In the genomic region with DNA sequence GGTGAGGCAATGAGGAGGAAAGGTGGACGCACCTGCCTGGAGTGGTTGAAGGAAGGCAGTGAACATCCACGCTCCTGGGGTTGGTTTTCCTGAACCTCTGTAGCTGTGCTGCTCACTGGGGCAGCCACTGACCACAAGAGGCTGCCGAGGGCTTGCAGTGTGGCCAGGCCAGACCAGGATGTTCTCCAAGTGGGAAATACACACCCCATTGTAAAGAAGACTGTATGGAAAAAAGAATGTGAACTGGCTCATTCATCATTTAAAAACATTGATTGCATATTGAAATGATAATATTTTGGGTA, we compare ENCODE assay signal across 8 cellular contexts.
A peak's percentile ranks its signal among the peaks of the same experiment; 100 is the strongest.
DNase-seq lines count a peak whose midpoint lies in the region; ATAC-seq and TF ChIP-seq lines count a peak whose summit lies in the region.

No MANE protein-coding gene starts in this region.

- POLR2A ChIA-PET in Caco-2 (lab: Charles Lee), result interaction anchor here (0.6 kb wide), 1 partner anchor 104 kb away, joined by 4 read pairs; no protein-coding TSS in a partner anchor

- no peak for ATAC-seq in GM18858 (IDR thresholded peaks at IDR 0.05; ENCODE audit: unreplicated experiment)
- ATAC-seq in HG03045 (IDR thresholded peaks at IDR 0.05; ENCODE audit: unreplicated experiment), result no peak

- H3K36me3 Mint-ChIP-seq in Caco-2 (ENCODE audit: insufficient read depth, unreplicated experiment) (peaks cover 6% of the 10 kb centered on the region), type B pancreatic cell (no peaks in the 10 kb centered on the region)
- H3K36me3 Mint-ChIP-seq in dendritic cell treated with granulocyte-macrophage colony-stimulating factor and Interleukin-4, amounts not matched to agents 40 ng/mL and 50 ng/mL, for 4 days (ENCODE audit: low read depth), result peaks cover 6% of the 10 kb centered on the region

- no peaks in the 10 kb centered on the region for H3K27me3 Mint-ChIP-seq in Caco-2 (ENCODE audit: insufficient read depth, unreplicated experiment)
- peaks cover 6% of the 10 kb centered on the region for H3K27me3 Mint-ChIP-seq in dendritic cell treated with granulocyte-macrophage colony-stimulating factor and Interleukin-4, amounts not matched to agents 40 ng/mL and 50 ng/mL, for 4 days
- H3K27me3 Mint-ChIP-seq in type B pancreatic cell, result peaks cover 9% of the 10 kb centered on the region

- no peaks in the 10 kb centered on the region for H3K36me3 ChIP-seq in Caco-2 (ENCODE audit: control insufficient read depth, insufficient read depth, low read length)

- DNase-seq in Caco-2, result peak; percentile 51 to 57
- DNase-seq in NCI-H146 treated with DMSO at 0.1 percent for 48 hours (lab: John Stamatoyannopoulos, UW; ENCODE audit: unreplicated experiment), result peak; percentile 71
- peak; percentile 75 for DNase-seq in medulla oblongata (ENCODE audit: extremely low spot score)
- DNase-seq in type B pancreatic cell (ENCODE audit: extremely low spot score, unreplicated experiment), result no peak
- no peak for DNase-seq in NCI-H2107 (lab: John Stamatoyannopoulos, UW)

- peaks cover 24% of the 10 kb centered on the region for H3K4me1 ChIP-seq in Caco-2

- H3K27ac Mint-ChIP-seq in Caco-2 (ENCODE audit: unreplicated experiment), result peak overlapping the region; percentile 86
- H3K27ac Mint-ChIP-seq in dendritic cell treated with granulocyte-macrophage colony-stimulating factor and Interleukin-4, amounts not matched to agents 40 ng/mL and 50 ng/mL, for 4 days, result peak overlapping the region; percentile 97
- H3K27ac Mint-ChIP-seq in type B pancreatic cell, result peak overlapping the region; percentile 93

- intact Hi-C loops in Caco-2 (cut with micrococcal nuclease; ENCODE audit: unreplicated experiment), result loop anchor here (5.0 kb wide), 1 partner anchor 103 kb away; no protein-coding TSS in a partner anchor
- intact Hi-C loops in dendritic cell treated with granulocyte-macrophage colony-stimulating factor and Interleukin-4, amounts not matched to agents 40 ng/mL and 50 ng/mL, for 4 days (cut with micrococcal nuclease), result loop anchor here (2.0 kb wide), 1 partner anchor 698 kb away; no protein-coding TSS in a partner anchor

- peak overlapping the region; percentile 98 for H3K4me3 Mint-ChIP-seq in Caco-2 (ENCODE audit: unreplicated experiment)
- peak overlapping the region; percentile 98 for H3K4me3 Mint-ChIP-seq in dendritic cell treated with granulocyte-macrophage colony-stimulating factor and Interleukin-4, amounts not matched to agents 40 ng/mL and 50 ng/mL, for 4 days
- peak overlapping the region; percentile 94 for H3K4me3 Mint-ChIP-seq in type B pancreatic cell

- H3K4me1 Mint-ChIP-seq in Caco-2 (ENCODE audit: low read depth, unreplicated experiment), result peaks cover 35% of the 10 kb centered on the region
- peaks cover 46% of the 10 kb centered on the region for H3K4me1 Mint-ChIP-seq in dendritic cell treated with granulocyte-macrophage colony-stimulating factor and Interleukin-4, amounts not matched to agents 40 ng/mL and 50 ng/mL, for 4 days (ENCODE audit: low read depth)
- peaks cover 16% of the 10 kb centered on the region for H3K4me1 Mint-ChIP-seq in type B pancreatic cell (ENCODE audit: unreplicated experiment)

- no peaks in the 10 kb centered on the region for H3K9me3 Mint-ChIP-seq in Caco-2 (ENCODE audit: unreplicated experiment)
- no peaks in the 10 kb centered on the region for H3K9me3 Mint-ChIP-seq in dendritic cell treated with granulocyte-macrophage colony-stimulating factor and Interleukin-4, amounts not matched to agents 40 ng/mL and 50 ng/mL, for 4 days
- no peaks in the 10 kb centered on the region for H3K9me3 Mint-ChIP-seq in type B pancreatic cell

- peak overlapping the region; percentile 80 for H3K4me3 ChIP-seq in Caco-2 (ENCODE audit: low read depth, low read length)

- no peaks in the 10 kb centered on the region for H3K27me3 ChIP-seq in Caco-2 (replicated peaks; ENCODE audit: control insufficient read depth, insufficient read depth, low read length)

- TF ChIP-seq CTCF in Caco-2 (IDR thresholded peaks at IDR 0.05; ENCODE audit: insufficient read depth in 1 of 2, low read depth in 1 of 2, low read length in 1 of 2, severe bottlenecking in 1 of 2, unreplicated experiment in 1 of 2) (peak in 1 of 2 experiments; percentile 58), type B pancreatic cell (conservative IDR thresholded peaks at IDR 0.05) (peak; percentile 46)

- no peaks in the 10 kb centered on the region for H3K9me3 ChIP-seq in Caco-2

- CTCF ChIA-PET in Caco-2 (lab: Charles Lee), result interaction anchor here (0.7 to 1.1 kb wide), 3 partner anchors 11 to 30 kb away, joined by 3 to 4 read pairs (median 3); no protein-coding TSS in a partner anchor

- no TSS peak for BruUV-seq in Caco-2 (replicated peaks; lab: Mats Ljungman, UMichigan)

Comparison
In these comparisons a context has a peak if more than half of its experiments do, and no peak if none do; other contexts are left out.
1. DNase-seq: peak in Caco-2 (2 of 2), NCI-H146 treated with DMSO at 0.1 percent for 48 hours (single experiment) and medulla oblongata (single experiment); none in type B pancreatic cell (single experiment) and NCI-H2107 (single experiment).
2. Peak in every context shown above with its lines, with median percentiles within 50 percentile points of each other: H3K27ac Mint-ChIP-seq and H3K4me3 Mint-ChIP-seq.